Comparison of ENCODE assay signal across 9 cellular contexts in genomic region chr3:106332884-106333283, GRCh38.
DNase-seq lines count a peak whose midpoint lies in the region; ATAC-seq and TF ChIP-seq lines count a peak whose summit lies in the region.
"Had no signal": no experiment of that assay in that cellular context is flagged by ENCODE, and none has a peak within 500 bp of the region (broad histone marks: within the 10 kb centered on the region; RNA-seq: fewer than 3 reads in every experiment).

No MANE protein-coding gene starts in this region.

- no peaks in the 10 kb centered on the region for H3K4me1 ChIP-seq in foreskin keratinocyte

- TF ChIP-seq CTCF in foreskin keratinocyte (conservative IDR thresholded peaks at IDR 0.05), result peak; percentile 39

- DNase-seq in DMS53 treated with DMSO at 0.1 percent for 48 hours (lab: John Stamatoyannopoulos, UW; ENCODE audit: unreplicated experiment) (peak; percentile 4), NCI-H226 (peak; percentile 57), foreskin keratinocyte (peak; percentile 57 to 81), NOMO-1 (lab: John Stamatoyannopoulos, UW; ENCODE audit: unreplicated experiment in 2 of 2) (no peak), NCI-H146 (lab: John Stamatoyannopoulos, UW) (no peak), midbrain (lab: John Stamatoyannopoulos, UW) (no peak)
- DNase-seq in effector CD4-positive, alpha-beta T cell, result no peak
- DNase-seq: NCI-H2107 had no signal

- peak overlapping the region; percentile 4 for H3K27ac ChIP-seq in foreskin keratinocyte

- ATAC-seq in GM21576 (IDR thresholded peaks at IDR 0.05; ENCODE audit: unreplicated experiment) (peak; percentile 42), foreskin keratinocyte (peak; percentile 75)

- no peaks in the 10 kb centered on the region for H3K27me3 ChIP-seq in foreskin keratinocyte

Comparison
In these comparisons a context has a peak if more than half of its experiments do, and no peak if none do; other contexts are left out.
1. DNase-seq: peak in DMS53 treated with DMSO at 0.1 percent for 48 hours (single experiment), NCI-H226 (single experiment) and foreskin keratinocyte (2 of 2); none in NOMO-1 (0 of 2), NCI-H146 (single experiment), midbrain (single experiment) and effector CD4-positive, alpha-beta T cell (single experiment).